1 cellular context compared by ENCODE assay signal in genomic region chr3:112619295-112619694, GRCh38.
TF ChIP-seq lines count a peak whose summit lies in the region.

No MANE protein-coding gene starts in this region.

TF ChIP-seq in K562, 482 proteins besides CTCF, POLR2A, EP300 and RAD21:
- TF ChIP-seq BMI1 (IDR thresholded peaks at IDR 0.05; ENCODE audit: low read length) = no peak
- TF ChIP-seq DMBX1 (CRISPR knock-in tag; IDR thresholded peaks at IDR 0.05; ENCODE audit: borderline replicate concordance) = 0 out of 2 replicates have a peak, but pooled peaks have one; percentile 33
- no peak for TF ChIP-seq POLR3G (IDR thresholded peaks at IDR 0.05; ENCODE audit: extremely low read depth, insufficient read length, insufficient replicate concordance)
- TF ChIP-seq NFE2L1 (tag; IDR thresholded peaks at IDR 0.05; ENCODE audit: borderline replicate concordance, low read depth) = peak; percentile 90
- peak; percentile 80 for TF ChIP-seq C11orf30 (IDR thresholded peaks at IDR 0.05; ENCODE audit: low read depth)
- TF ChIP-seq RBM39 (optimal IDR thresholded peaks at IDR 0.05; ENCODE audit: low read depth, low read length) = no peak
- peak; percentile 94 for TF ChIP-seq MAFG (tag; conservative IDR thresholded peaks at IDR 0.05)
- no peak for TF ChIP-seq ZNF444 (CRISPR knock-in tag; IDR thresholded peaks at IDR 0.05)
- TF ChIP-seq DEAF1 (CRISPR knock-in tag; IDR thresholded peaks at IDR 0.05) = no peak
- TF ChIP-seq ZNF592 (IDR thresholded peaks at IDR 0.05) = no peak
- TF ChIP-seq ARID1B (IDR thresholded peaks at IDR 0.05) = 0 out of 2 replicates have a peak, but pooled peaks have one; percentile 10
- TF ChIP-seq MAFK (IDR thresholded peaks at IDR 0.05; ENCODE audit: low read length) = peak; percentile 88
- 0 out of 2 replicates have a peak, but pooled peaks have one; percentile 3 for TF ChIP-seq JUND (IDR thresholded peaks at IDR 0.05; ENCODE audit: borderline replicate concordance, low read depth, low read length)
- TF ChIP-seq JUND (tag; IDR thresholded peaks at IDR 0.05; ENCODE audit: borderline replicate concordance, low read depth, low read length) = no peak; the same call in 2 of the 3 replicates
- TF ChIP-seq CBFA2T3 (IDR thresholded peaks at IDR 0.05) = no peak
- TF ChIP-seq ZNF239 (CRISPR knock-in tag; IDR thresholded peaks at IDR 0.05) = no peak
- TF ChIP-seq NFE2 (IDR thresholded peaks at IDR 0.05; ENCODE audit: low read depth) = peak; percentile 95
- no peak for TF ChIP-seq RUNX1 (IDR thresholded peaks at IDR 0.05; ENCODE audit: low read depth)
- TF ChIP-seq ZNF316 (IDR thresholded peaks at IDR 0.05) = peak; percentile 86
- no peak for TF ChIP-seq GABPA (tag; conservative IDR thresholded peaks at IDR 0.05; ENCODE audit: low read depth)
- no peak for TF ChIP-seq PRDM10 (IDR thresholded peaks at IDR 0.05; ENCODE audit: partially characterized antibody)
- TF ChIP-seq ZBTB11 (CRISPR knock-in tag; IDR thresholded peaks at IDR 0.05) = no peak
- no peak for TF ChIP-seq CBX8 (IDR thresholded peaks at IDR 0.05; ENCODE audit: borderline replicate concordance, extremely low read depth, low read depth, low read length, poor library complexity, severe bottlenecking)
- TF ChIP-seq ZBTB49 (CRISPR knock-in tag; IDR thresholded peaks at IDR 0.05; ENCODE audit: borderline replicate concordance) = no peak
- TF ChIP-seq BACH1 (tag; IDR thresholded peaks at IDR 0.05) = peak; percentile 85
- TF ChIP-seq ATF6 (CRISPR knock-in tag; IDR thresholded peaks at IDR 0.05) = no peak
- no peak for TF ChIP-seq KLF16 (IDR thresholded peaks at IDR 0.05)
- TF ChIP-seq ATF3 (IDR thresholded peaks at IDR 0.05) = peak; percentile 28; the same call in 1 of the 2 replicates
- no peak for TF ChIP-seq ATF3 (CRISPR knock-in tag; conservative IDR thresholded peaks at IDR 0.05)
- no peak for TF ChIP-seq LARP7 (IDR thresholded peaks at IDR 0.05)
- no peak for TF ChIP-seq ZBED1 (IDR thresholded peaks at IDR 0.05)
- no peak for TF ChIP-seq ZC3H4 (CRISPR knock-in tag; IDR thresholded peaks at IDR 0.05; ENCODE audit: borderline replicate concordance)
- no peak for TF ChIP-seq RBBP5 (IDR thresholded peaks at IDR 0.05; ENCODE audit: borderline replicate concordance, insufficient read depth, low read length, poor library complexity, severe bottlenecking)
- TF ChIP-seq FOSL1 (tag; conservative IDR thresholded peaks at IDR 0.05) = peak; percentile 39
- TF ChIP-seq MAFF (IDR thresholded peaks at IDR 0.05; ENCODE audit: low read length) = peak; percentile 88
- TF ChIP-seq BCOR (IDR thresholded peaks at IDR 0.05) = no peak
- no peak for TF ChIP-seq ETS1 (conservative IDR thresholded peaks at IDR 0.05; ENCODE audit: control insufficient read depth, low read depth, low read length)
- no peak for TF ChIP-seq ZC3H8 (IDR thresholded peaks at IDR 0.05)
- TF ChIP-seq CBFB (CRISPR knock-in tag; IDR thresholded peaks at IDR 0.05) = no peak
- TF ChIP-seq NR2C1 (IDR thresholded peaks at IDR 0.05) = no peak
- no peak for TF ChIP-seq NR2C1 (tag; IDR thresholded peaks at IDR 0.05)
TF ChIP-seq in K562: peak in this region for 13.
